Comparison of ENCODE assay signal across 1 cellular context in genomic region chr3:149879872-149880271, GRCh38.
TF ChIP-seq lines count a peak whose summit lies in the region.

No MANE protein-coding gene starts in this region.

TF ChIP-seq in WTC11, 78 proteins besides CTCF, POLR2A, EP300 and RAD21 (continued from another document):
- TF ChIP-seq ARID4B (CRISPR knock-in tag; IDR thresholded peaks at IDR 0.05; ENCODE audit: borderline replicate concordance) (no peak), PREB (CRISPR knock-in tag; IDR thresholded peaks at IDR 0.05; ENCODE audit: borderline replicate concordance) (no peak), E2F5 (CRISPR knock-in tag; IDR thresholded peaks at IDR 0.05) (no peak), ERG (CRISPR knock-in tag; IDR thresholded peaks at IDR 0.05) (no peak)
